Comparison of ENCODE assay signal across 8 cellular contexts in genomic region chr3:21902956-21903355, GRCh38.
"Had no signal": no experiment of that assay in that cellular context is flagged by ENCODE, and none has a peak within 500 bp of the region (broad histone marks: within the 10 kb centered on the region; RNA-seq: fewer than 3 reads in every experiment).

No MANE protein-coding gene starts in this region.

- ATAC-seq: K562 had no signal

- DNase-seq: GOT3, H9, HCEC 1CT, HFFc6, IMR-90, KG1 had no signal

- H3K27ac ChIP-seq: HL-60 had no signal

- H3K4me3 ChIP-seq: K562 had no signal
